20 cellular contexts compared by ENCODE assay signal in the genomic region with DNA sequence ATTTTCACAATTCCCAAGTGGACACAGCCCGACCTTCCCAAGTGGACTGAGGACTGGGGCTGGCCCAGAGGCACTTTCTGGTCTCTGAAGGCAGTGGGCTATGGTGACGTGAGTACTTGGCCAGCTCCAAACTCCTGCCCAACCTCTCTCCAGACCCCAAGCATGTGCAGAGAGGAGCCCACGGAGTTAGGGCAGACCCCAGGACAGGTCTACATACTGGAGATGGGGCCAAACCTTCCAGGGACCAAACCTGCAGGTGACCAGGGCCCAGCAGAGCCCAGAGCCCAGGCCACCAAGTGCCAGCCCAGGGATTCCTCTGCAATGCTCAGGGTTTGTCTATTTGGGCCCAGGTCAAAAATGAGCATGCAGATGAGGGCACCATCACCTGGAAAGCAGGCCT.
"Had no signal": no experiment of that assay in that cellular context is flagged by ENCODE, and none has a peak within 500 bp of the region (broad histone marks: within the 10 kb centered on the region; RNA-seq: fewer than 3 reads in every experiment).

No MANE protein-coding gene starts in this region.

- H3K36me3 ChIP-seq: uterus had no signal

- H3K9me3 ChIP-seq: heart left ventricle, left lung, neutrophil, psoas muscle, tibial artery, upper lobe of left lung, uterus had no signal

- H3K27ac Mint-ChIP-seq: naive thymus-derived CD4-positive, alpha-beta T cell; nephron progenitor cell; stimulated activated naive CD8-positive, alpha-beta T cell treated with anti-CD3 and anti-CD28 coated beads, Interleukin-15, Interleukin-2, amounts not matched to agents 100 ng/mL and 50 ng/mL, for 24 hours had no signal

- H3K27me3 Mint-ChIP-seq: naive thymus-derived CD4-positive, alpha-beta T cell; stimulated activated naive CD8-positive, alpha-beta T cell treated with anti-CD3 and anti-CD28 coated beads, Interleukin-15, Interleukin-2, amounts not matched to agents 100 ng/mL and 50 ng/mL, for 24 hours had no signal

- H3K27ac ChIP-seq: heart left ventricle, left lung, neutrophil, psoas muscle, tibial artery, upper lobe of left lung, uterus had no signal

- ATAC-seq: esophagus mucosa; heart left ventricle; left lung; naive thymus-derived CD4-positive, alpha-beta T cell; psoas muscle had no signal

- H3K27me3 ChIP-seq: heart left ventricle, left lung, neutrophil, tibial artery, upper lobe of left lung, uterus had no signal

- H3K4me3 ChIP-seq: heart left ventricle, left lung, lung, psoas muscle, tibial artery, upper lobe of left lung, uterus had no signal

- DNase-seq: cortex of kidney; effector memory CD4-positive, alpha-beta T cell; hypothalamus; mesenchymal stem cell; midbrain; naive thymus-derived CD4-positive, alpha-beta T cell; nephron progenitor cell; retina; small intestine; stimulated activated CD4-positive, alpha-beta T cell treated with anti-CD3 and anti-CD28 coated beads, Interleukin-2, amount 100 ng/mL, for 48 hours; tibial artery; uterus had no signal

- H3K9me3 Mint-ChIP-seq: naive thymus-derived CD4-positive, alpha-beta T cell; nephron progenitor cell; stimulated activated naive CD8-positive, alpha-beta T cell treated with anti-CD3 and anti-CD28 coated beads, Interleukin-15, Interleukin-2, amounts not matched to agents 100 ng/mL and 50 ng/mL, for 24 hours had no signal

- H3K4me3 Mint-ChIP-seq: naive thymus-derived CD4-positive, alpha-beta T cell; nephron progenitor cell; stimulated activated naive CD8-positive, alpha-beta T cell treated with anti-CD3 and anti-CD28 coated beads, Interleukin-15, Interleukin-2, amounts not matched to agents 100 ng/mL and 50 ng/mL, for 24 hours had no signal
